In genomic region chr7:100119701-100120517, GRCh38 we compare ENCODE assay signal across 8 cellular contexts. TPM values are rescaled to one million over a fixed set of nuclear protein-coding genes. Genes with fewer than 3 reads are reported as not detected.
A peak's percentile ranks its signal among the peaks of the same experiment; 100 is the strongest.
DNase-seq lines count a peak whose midpoint lies in the region; ATAC-seq, FAIRE-seq and TF ChIP-seq lines count a peak whose summit lies in the region.

No MANE protein-coding gene starts in this region.

- H3K27me3 ChIP-seq in ovary: no peaks in the 10 kb centered on the region

- H3K36me3 Mint-ChIP-seq in activated naive CD8-positive, alpha-beta T cell: no peaks in the 10 kb centered on the region
- peaks cover 12% of the 10 kb centered on the region for H3K36me3 Mint-ChIP-seq in type B pancreatic cell

- no peak for TF ChIP-seq EP300 in ovary (IDR thresholded peaks at IDR 0.05)

- peak overlapping the region; percentile 96 for H3K4me3 Mint-ChIP-seq in activated naive CD8-positive, alpha-beta T cell
- H3K4me3 Mint-ChIP-seq in type B pancreatic cell: peak overlapping the region; percentile 95

- H3K4me3 ChIP-seq in ovary: peak overlapping the region; percentile 86

- H3K9me3 ChIP-seq in ovary: no peaks in the 10 kb centered on the region

- H3K4me1 Mint-ChIP-seq in activated naive CD8-positive, alpha-beta T cell (ENCODE audit: low read depth): peaks cover 40% of the 10 kb centered on the region
- H3K4me1 Mint-ChIP-seq in type B pancreatic cell (ENCODE audit: unreplicated experiment): peaks cover 13% of the 10 kb centered on the region

- no peak for FAIRE-seq in RCC 7860 (lab: Jason Lieb, UNC)

- no peak for TF ChIP-seq POLR2A in ovary (IDR thresholded peaks at IDR 0.05)

- no peaks in the 10 kb centered on the region for H3K9me3 Mint-ChIP-seq in activated naive CD8-positive, alpha-beta T cell (ENCODE audit: low read depth)
- H3K9me3 Mint-ChIP-seq in type B pancreatic cell: no peaks in the 10 kb centered on the region

- 2 to 4% (median 3%) methylated on average over 28 to 29 of the region's 29 CpGs for WGBS in ovary, 3 donors

- H3K27me3 Mint-ChIP-seq in activated naive CD8-positive, alpha-beta T cell: no peaks in the 10 kb centered on the region
- H3K27me3 Mint-ChIP-seq in type B pancreatic cell: no peaks in the 10 kb centered on the region

- H3K36me3 ChIP-seq in ovary: no peaks in the 10 kb centered on the region

- peak; percentile 50 for DNase-seq in CD1c-positive myeloid dendritic cell (ENCODE audit: extremely low spot score)
- DNase-seq in RCC 7860 (ENCODE audit: low spot score): peak; percentile 16
- peak; percentile 69 for DNase-seq in Right ventricle myocardium superior
- peak; percentile 70 to 80 (median 75) for DNase-seq in ovary
- no peak for DNase-seq in type B pancreatic cell (ENCODE audit: extremely low spot score, unreplicated experiment)

- ATAC-seq in GM19043 (IDR thresholded peaks at IDR 0.05; ENCODE audit: low read depth, unreplicated experiment) (peak; percentile 64), HG03354 (IDR thresholded peaks at IDR 0.05; ENCODE audit: poor library complexity, severe bottlenecking, unreplicated experiment) (peak; percentile 67), Right ventricle myocardium superior (ENCODE audit: poor library complexity) (peak; percentile 77)

- no peak for TF ChIP-seq CTCF in ovary (IDR thresholded peaks at IDR 0.05)
- no peak for TF ChIP-seq CTCF in type B pancreatic cell (conservative IDR thresholded peaks at IDR 0.05)

- intact Hi-C loops in Right ventricle myocardium superior (cut with DNase I) (no loop called here), ovary (cut with DNase I) (no loop called here)

- peak overlapping the region; percentile 99 for H3K27ac Mint-ChIP-seq in activated naive CD8-positive, alpha-beta T cell
- peak overlapping the region; percentile 99 for H3K27ac Mint-ChIP-seq in type B pancreatic cell

- peak overlapping the region; percentile 70 to 90 for H3K27ac ChIP-seq in ovary

- H3K4me1 ChIP-seq in ovary (ENCODE audit: insufficient read depth): no peaks in the 10 kb centered on the region

RNA-seq across cellular contexts. Expression of gene CNPY4, which starts 0.5 kb away (rescaled TPM):
- 9.5 TPM for total RNA-seq in Right ventricle myocardium superior
- 10 to 100 TPM; 11.7 to 28.7 (median 22.0) TPM for total RNA-seq in ovary
- 10 to 100 TPM; 33.9 to 42.8 TPM for polyA plus RNA-seq in ovary
- total RNA-seq in type B pancreatic cell (ENCODE audit: low replicate concordance): 7.2 and 36.0 TPM in 2 replicates

RNA-seq across cellular contexts. Expression of gene TAF6, which starts 0.8 kb away (rescaled TPM):
- 35.8 TPM for total RNA-seq in Right ventricle myocardium superior
- total RNA-seq in ovary: 10 to 100 TPM; 35.9 to 66.1 (median 57.5) TPM
- polyA plus RNA-seq in ovary: 10 to 100 TPM; 43.1 to 52.1 TPM
- total RNA-seq in type B pancreatic cell (ENCODE audit: low replicate concordance): 50.9 and 77.7 TPM in 2 replicates

RNA-seq across cellular contexts. Expression of gene MBLAC1, which starts 6.9 kb away (rescaled TPM):
- total RNA-seq in Right ventricle myocardium superior (2.6 TPM), ovary (1 to 10 TPM; 3.4 to 6.7 (median 4.5) TPM), type B pancreatic cell (ENCODE audit: low replicate concordance) (2.7 and 2.8 TPM in 2 replicates)
- 1 to 10 TPM in 1 of 2 donors, under 1 TPM in 1; 0.28 to 3.4 TPM for polyA plus RNA-seq in ovary

RNA-seq across cellular contexts. Expression of gene AP4M1, which starts 18.5 kb away (rescaled TPM):
- total RNA-seq in Right ventricle myocardium superior (13.4 TPM), ovary (10 to 100 TPM; 10.9 to 20.3 (median 14.2) TPM), type B pancreatic cell (ENCODE audit: low replicate concordance) (25.7 and 28.5 TPM in 2 replicates)
- 10 to 100 TPM; 13.8 to 19.0 TPM for polyA plus RNA-seq in ovary

RNA-seq across cellular contexts. Expression of gene MCM7, which starts 18.7 kb away (rescaled TPM):
- 21.6 TPM for total RNA-seq in Right ventricle myocardium superior
- 10 to 100 TPM; 24.4 to 57.6 (median 37.9) TPM for total RNA-seq in ovary
- polyA plus RNA-seq in ovary: 10 to 100 TPM; 45.1 to 79.7 TPM
- 121 and 244 TPM in 2 replicates for total RNA-seq in type B pancreatic cell (ENCODE audit: low replicate concordance)
